Comparison of ENCODE assay signal across 16 cellular contexts in genomic region chr1:31387612-31388011, GRCh38. TPM values are rescaled to one million over a fixed set of nuclear protein-coding genes. Genes with fewer than 3 reads are reported as not detected.
DNase-seq lines count a peak whose midpoint lies in the region; ATAC-seq and TF ChIP-seq lines count a peak whose summit lies in the region.
"Had no signal": no experiment of that assay in that cellular context is flagged by ENCODE, and none has a peak within 500 bp of the region (broad histone marks: within the 10 kb centered on the region; RNA-seq: fewer than 3 reads in every experiment).

No MANE protein-coding gene starts in this region.

- H3K27ac ChIP-seq in IMR-90 (ENCODE audit: insufficient read depth, low read length) (no peak overlapping the region), upper lobe of right lung (no peak overlapping the region), neuronal stem cell (replicated peaks; ENCODE audit: low read length) (no peak overlapping the region)
- H3K27ac ChIP-seq: Peyer's patch had no signal

- H3K27me3 Mint-ChIP-seq in brain = peaks cover 11% of the 10 kb centered on the region

- H3K4me3 Mint-ChIP-seq in brain = no peak overlapping the region
- H3K4me3 Mint-ChIP-seq: CD8-positive, alpha-beta memory T cell had no signal

- peaks cover 7% of the 10 kb centered on the region for H3K27me3 ChIP-seq in IMR-90 (ENCODE audit: control insufficient read depth, insufficient read depth, low read length)
- peaks cover 2% of the 10 kb centered on the region for H3K27me3 ChIP-seq in upper lobe of right lung
- no peaks in the 10 kb centered on the region for H3K27me3 ChIP-seq in neuronal stem cell (ENCODE audit: control insufficient read depth in 3 of 3, insufficient read depth in 3 of 3, low read depth in 1 of 3, low read length in 3 of 3)
- H3K27me3 ChIP-seq: Peyer's patch had no signal

- H4K8ac ChIP-seq in IMR-90 (ENCODE audit: low read depth in 2 of 2, low read length in 2 of 2) (no peak overlapping the region), neuronal stem cell (ENCODE audit: low read depth, low read length) (no peak overlapping the region)

- H2BK120ac ChIP-seq in IMR-90 (ENCODE audit: low read depth, low read length) (no peak overlapping the region), neuronal stem cell (ENCODE audit: low read depth, low read length) (no peak overlapping the region)

- POLR2A ChIA-PET in IMR-90 (lab: Charles Lee; ENCODE audit: unreplicated experiment) = no interaction called here

- H3K4me3 ChIP-seq in IMR-90 (ENCODE audit: insufficient read depth, low read depth, low read length) = no peak overlapping the region
- no peak overlapping the region for H3K4me3 ChIP-seq in foreskin fibroblast (ENCODE audit: low read depth in 1 of 2, low read length in 2 of 2)
- no peak overlapping the region for H3K4me3 ChIP-seq in upper lobe of right lung
- H3K4me3 ChIP-seq in neuronal stem cell (ENCODE audit: low read length in 2 of 2) = no peak overlapping the region
- H3K4me3 ChIP-seq: Peyer's patch had no signal

- no peak for ATAC-seq in IMR-90 (ENCODE audit: low read depth)
- ATAC-seq in upper lobe of right lung = peak; percentile 45
- no peak for ATAC-seq in HG03565 (IDR thresholded peaks at IDR 0.05; ENCODE audit: unreplicated experiment)
- ATAC-seq: Right ventricle myocardium inferior had no signal

- H3K27ac Mint-ChIP-seq in brain = peak overlapping the region in 3 of 5 experiments; percentile 13 to 69 (median 31)

- intact Hi-C loops in IMR-90 (cut with micrococcal nuclease) = no loop called here
- intact Hi-C loops in upper lobe of right lung (cut with DNase I) = no loop called here

- H3K18ac ChIP-seq in IMR-90 (ENCODE audit: low read depth, low read length) (no peak overlapping the region), neuronal stem cell (ENCODE audit: low read length) (no peak overlapping the region)

- no peaks in the 10 kb centered on the region for H4K20me1 ChIP-seq in IMR-90 (ENCODE audit: insufficient read depth, low read length)

- CTCF ChIA-PET in IMR-90 (lab: Yijun Ruan, JAX) = no interaction called here

- no peaks in the 10 kb centered on the region for H3K9me3 Mint-ChIP-seq in brain
- H3K9me3 Mint-ChIP-seq: CD8-positive, alpha-beta memory T cell had no signal

- H3K14ac ChIP-seq in IMR-90 (replicated peaks; ENCODE audit: low read depth, low read length) (no peak overlapping the region), neuronal stem cell (ENCODE audit: low read length) (no peak overlapping the region)

- no peak overlapping the region for H3K23ac ChIP-seq in IMR-90 (ENCODE audit: low read depth, low read length)
- H3K23ac ChIP-seq in neuronal stem cell (ENCODE audit: low read depth, low read length, poor library complexity) = no peak overlapping the region

- dilution Hi-C loops in IMR-90 (cut with HindIII; ENCODE audit: low sequenced_read_pairs, unreplicated experiment) = no loop called here

- H2AFZ ChIP-seq in IMR-90 (replicated peaks; ENCODE audit: low read length, poor library complexity) (no peak overlapping the region), neuronal stem cell (ENCODE audit: low read length) (no peak overlapping the region)

- H3K9ac ChIP-seq in IMR-90 (ENCODE audit: low read depth, low read length) (no peak overlapping the region), neuronal stem cell (ENCODE audit: low read depth, low read length, poor library complexity) (no peak overlapping the region)

- no peak overlapping the region for H3K4ac ChIP-seq in IMR-90 (ENCODE audit: low read depth, low read length)
- H3K4ac ChIP-seq in neuronal stem cell (ENCODE audit: low read length) = no peak overlapping the region

- H3K36me3 Mint-ChIP-seq in brain = no peaks in the 10 kb centered on the region
- H3K36me3 Mint-ChIP-seq: CD8-positive, alpha-beta memory T cell had no signal

- H2AK5ac ChIP-seq in IMR-90 (ENCODE audit: low read depth, low read length) = no peak overlapping the region
- no peak overlapping the region for H2AK5ac ChIP-seq in neuronal stem cell (ENCODE audit: low read depth, low read length)

- H3K9me3 ChIP-seq in IMR-90 (ENCODE audit: control insufficient read depth, insufficient read depth, low read length) (no peaks in the 10 kb centered on the region), upper lobe of right lung (no peaks in the 10 kb centered on the region), neuronal stem cell (replicated peaks in 1 of 2; ENCODE audit: control insufficient read depth in 2 of 2, insufficient read depth in 1 of 2, low read depth in 1 of 2, low read length in 2 of 2) (no peaks in the 10 kb centered on the region)
- H3K9me3 ChIP-seq: Peyer's patch had no signal

- H3K9me1 ChIP-seq in IMR-90 (ENCODE audit: insufficient read depth, low read length) = no peaks in the 10 kb centered on the region

- no peak overlapping the region for H4K91ac ChIP-seq in IMR-90 (ENCODE audit: insufficient read depth, low read depth, low read length)
- H4K91ac ChIP-seq in neuronal stem cell (ENCODE audit: low read depth, low read length, poor library complexity) = no peak overlapping the region

- peaks cover 9% of the 10 kb centered on the region for H3K4me1 Mint-ChIP-seq in brain
- H3K4me1 Mint-ChIP-seq: CD8-positive, alpha-beta memory T cell had no signal

- H3K4me1 ChIP-seq in IMR-90 (ENCODE audit: control insufficient read depth, insufficient read depth, low read length) = no peaks in the 10 kb centered on the region
- H3K4me1 ChIP-seq in upper lobe of right lung = no peaks in the 10 kb centered on the region
- H3K4me1 ChIP-seq in neuronal stem cell (ENCODE audit: control insufficient read depth in 2 of 2, insufficient read depth in 1 of 2, low read depth in 1 of 2, low read length in 2 of 2) = no peaks in the 10 kb centered on the region
- H3K4me1 ChIP-seq: Peyer's patch had no signal

- no peak overlapping the region for H2BK12ac ChIP-seq in neuronal stem cell (ENCODE audit: low read length)

- H3K79me1 ChIP-seq in IMR-90 (ENCODE audit: low read depth in 1 of 2, low read length in 2 of 2) (no peaks in the 10 kb centered on the region), neuronal stem cell (ENCODE audit: low read depth, low read length) (no peaks in the 10 kb centered on the region)

- 74% methylated on average over 8 of the region's 10 CpGs; no CpG with 5 or more reads in 1 of the 2 experiments for WGBS in IMR-90 (ENCODE audit: extremely low coverage in 2 of 2, insufficient read length in 1 of 2), 2 experiments
- no CpG with 5 or more reads among the region's 10 CpGs for WGBS in neuronal stem cell (ENCODE audit: extremely low coverage in 2 of 2, insufficient read length in 2 of 2, insufficient replicate concordance in 1 of 2), 2 donors

- no peak overlapping the region for H3K56ac ChIP-seq in IMR-90 (ENCODE audit: extremely low read depth, insufficient read depth, low read length)

- H3K4me2 ChIP-seq in IMR-90 (ENCODE audit: low read depth, low read length) (no peak overlapping the region), neuronal stem cell (ENCODE audit: insufficient read depth, low read length, poor library complexity, severe bottlenecking) (no peak overlapping the region)

- H2BK15ac ChIP-seq in IMR-90 (ENCODE audit: low read depth, low read length) = no peak overlapping the region
- no peak overlapping the region for H2BK15ac ChIP-seq in neuronal stem cell (ENCODE audit: low read length)

- TF ChIP-seq RAD21 in IMR-90 (IDR thresholded peaks at IDR 0.05; ENCODE audit: low read length) = no peak

- no peaks in the 10 kb centered on the region for H3K36me3 ChIP-seq in IMR-90 (ENCODE audit: control insufficient read depth, insufficient read depth, low read length)
- H3K36me3 ChIP-seq in upper lobe of right lung = no peaks in the 10 kb centered on the region
- no peaks in the 10 kb centered on the region for H3K36me3 ChIP-seq in neuronal stem cell (replicated peaks in 1 of 2; ENCODE audit: control insufficient read depth in 2 of 2, insufficient read depth in 2 of 2, low read length in 2 of 2)
- H3K36me3 ChIP-seq: Peyer's patch had no signal

- H2AK9ac ChIP-seq in IMR-90 (replicated peaks; ENCODE audit: low read depth, low read length, poor library complexity) = no peak overlapping the region

- TF ChIP-seq CTCF in IMR-90 (conservative IDR thresholded peaks at IDR 0.05; ENCODE audit: low read depth, low read length) (no peak), brain (conservative IDR thresholded peaks at IDR 0.05) (no peak), foreskin fibroblast (IDR thresholded peaks at IDR 0.05; ENCODE audit: low read depth, low read length) (no peak), upper lobe of right lung (IDR thresholded peaks at IDR 0.05) (no peak)

- H2BK20ac ChIP-seq in IMR-90 (ENCODE audit: low read depth, low read length) = no peak overlapping the region

- H2BK5ac ChIP-seq in IMR-90 (ENCODE audit: low read depth, low read length, poor library complexity, severe bottlenecking) (no peak overlapping the region), neuronal stem cell (ENCODE audit: low read length) (no peak overlapping the region)

- no peak overlapping the region for H4K5ac ChIP-seq in IMR-90 (ENCODE audit: low read depth, low read length)

- in situ Hi-C loops in IMR-90 (cut with MboI; ENCODE audit: low sequenced_read_pairs) = no loop called here

- no TSS peak for BruUV-seq in IMR-90 (replicated peaks; lab: Mats Ljungman, UMichigan)

- DNase-seq in IMR-90 (no peak), foreskin fibroblast (peak; percentile 40 to 60), upper lobe of right lung (no peak), neuronal stem cell (ENCODE audit: low spot score) (no peak)
- no peak for DNase-seq in effector CD8-positive, alpha-beta T cell (lab: John Stamatoyannopoulos, UW)
- DNase-seq: CD8-positive, alpha-beta memory T cell; GF-D8; NCI-H1436; NCI-H2029 treated with DMSO at 0.1 percent for 48 hours; NCI-H524; Peyer's patch had no signal

- no peak for TF ChIP-seq POLR2A in IMR-90 (IDR thresholded peaks at IDR 0.05; ENCODE audit: low read depth, low read length)

RNA-seq across cellular contexts. Expression of gene FABP3, which starts 14.7 kb away (rescaled TPM):
- total RNA-seq in IMR-90 (2012; rRNA removed) = 4.8 and 5.6 TPM in 2 replicates
- 6.6 and 8.6 TPM in 2 replicates for polyA plus RNA-seq in IMR-90 (2012; rRNA removed)
- 4.2 and 4.5 TPM in 2 replicates for polyA plus RNA-seq in IMR-90 (2012; cell fraction: cytosol; rRNA removed)
- 0.59 and 3.4 TPM in 2 replicates for polyA plus RNA-seq in IMR-90 (2012; cell fraction: nucleus; rRNA removed; ENCODE audit: low replicate concordance)
- polyA plus RNA-seq in brain (ENCODE audit: insufficient read depth, low read depth, low replicate concordance) = 42.1 TPM
- total RNA-seq in upper lobe of right lung = 63.6 TPM
- 2.4 TPM for polyA plus RNA-seq in neuronal stem cell (2013, experiment 1 of 2)
- polyA plus RNA-seq in neuronal stem cell (2013, experiment 2 of 2) = 2.5 TPM
- total RNA-seq: CD8-positive, alpha-beta memory T cell; Daoy; HT1080 had no signal
- polyA plus RNA-seq: CD8-positive, alpha-beta memory T cell had no signal

RNA-seq across cellular contexts. Expression of gene SERINC2, which starts 25.4 kb away (rescaled TPM):
- total RNA-seq in IMR-90 (2012; rRNA removed) (2.0 and 3.1 TPM in 2 replicates), upper lobe of right lung (40.6 TPM)
- polyA plus RNA-seq in IMR-90 (2012; rRNA removed) (59.5 and 64.8 TPM in 2 replicates), brain (ENCODE audit: insufficient read depth, low read depth, low replicate concordance) (64.8 TPM)
- polyA plus RNA-seq in IMR-90 (2012; cell fraction: cytosol; rRNA removed) = 22.2 and 123 TPM in 2 replicates
- polyA plus RNA-seq in IMR-90 (2012; cell fraction: nucleus; rRNA removed; ENCODE audit: low replicate concordance) = 50.5 and 133 TPM in 2 replicates
- polyA plus RNA-seq in neuronal stem cell (2013, experiment 1 of 2) = 36.2 TPM
- polyA plus RNA-seq in neuronal stem cell (2013, experiment 2 of 2) = 35.5 TPM
- polyA plus RNA-seq: CD8-positive, alpha-beta memory T cell had no signal

Comparison
In these comparisons a context has a peak if more than half of its experiments do, and no peak if none do; other contexts are left out.
1. DNase-seq: peak in foreskin fibroblast (2 of 2); none in IMR-90 (single experiment), upper lobe of right lung (single experiment), neuronal stem cell (single experiment) and effector CD8-positive, alpha-beta T cell (single experiment).
2. RNA of gene SERINC2, which starts 25.4 kb away (total RNA-seq): 40.6 TPM in upper lobe of right lung (single experiment); 2.0 to 3.1 TPM in IMR-90; every median in the first group is over 10 times any median in the second.